ENCODE assay signal across 12 cellular contexts in genomic region chr2:47265751-47266231, GRCh38.
A peak's percentile ranks its signal among the peaks of the same experiment; 100 is the strongest.
DNase-seq lines count a peak whose midpoint lies in the region; ATAC-seq lines count a peak whose summit lies in the region.
"Had no signal": no experiment of that assay in that cellular context is flagged by ENCODE, and none has a peak within 500 bp of the region (broad histone marks: within the 10 kb centered on the region; RNA-seq: fewer than 3 reads in every experiment).

No MANE protein-coding gene starts in this region.

- peak; percentile 72 for DNase-seq in DMS153 (lab: John Stamatoyannopoulos, UW)
- DNase-seq in RPMI7951 (ENCODE audit: low read depth), result peak; percentile 34
- DNase-seq in left lobe of liver (ENCODE audit: low spot score), result no peak
- DNase-seq in CD8-positive, alpha-beta memory T cell, result no peak
- DNase-seq in stimulated activated CD4-positive, alpha-beta T cell treated with anti-CD3 and anti-CD28 coated beads, Interleukin-2, amount 100 ng/mL, for 24 hours, result no peak
- DNase-seq in Ammon's horn (ENCODE audit: low spot score), result no peak
- DNase-seq in GM23248, result no peak
- DNase-seq: activated CD8-positive, alpha-beta memory T cell treated with anti-CD3 and anti-CD28 coated beads for 24 hours; CD4-positive, alpha-beta T cell; left ventricle myocardium superior; small intestine had no signal

- peak overlapping the region in 1 of 8 donors; percentile 9 for H3K27ac Mint-ChIP-seq in CD8-positive, alpha-beta memory T cell
- H3K27ac Mint-ChIP-seq: CD4-positive, alpha-beta T cell had no signal

- peak; percentile 27 for ATAC-seq in left lobe of liver
- ATAC-seq: left ventricle myocardium superior had no signal

- peak overlapping the region; percentile 36 for H3K27ac ChIP-seq in HUES48 (ENCODE audit: low read depth, low read length)
- H3K27ac ChIP-seq in CD8-positive, alpha-beta memory T cell (ENCODE audit: low read depth, low read length), result no peak overlapping the region
- H3K27ac ChIP-seq in GM23248, result no peak overlapping the region

- H3K79me2 ChIP-seq in GM23248 (ENCODE audit: insufficient read depth), result no peaks in the 10 kb centered on the region

- peaks cover 10% of the 10 kb centered on the region for H3F3A ChIP-seq in GM23248 (ENCODE audit: insufficient read depth)

- in situ Hi-C loops in GM23248 (cut with MboI), result no loop called here

- H3K4me3 Mint-ChIP-seq in CD8-positive, alpha-beta memory T cell, result no peak overlapping the region
- H3K4me3 Mint-ChIP-seq: CD4-positive, alpha-beta T cell had no signal

- no peak overlapping the region for H3K4me2 ChIP-seq in GM23248 (ENCODE audit: unreplicated experiment)

- H3K27me3 ChIP-seq in HUES48 (ENCODE audit: control insufficient read depth, insufficient read depth, low read length) (no peaks in the 10 kb centered on the region), GM23248 (replicated peaks; ENCODE audit: insufficient read depth) (no peaks in the 10 kb centered on the region)
- H3K27me3 ChIP-seq in CD8-positive, alpha-beta memory T cell (ENCODE audit: insufficient read depth, low read length, poor library complexity, severe bottlenecking), result no peaks in the 10 kb centered on the region

- POLR2A ChIA-PET in CD8-positive, alpha-beta memory T cell (lab: Charles Lee), result no interaction called here

- no peaks in the 10 kb centered on the region for H3K36me3 Mint-ChIP-seq in CD8-positive, alpha-beta memory T cell

- no peaks in the 10 kb centered on the region for H3K9me3 Mint-ChIP-seq in CD8-positive, alpha-beta memory T cell
- H3K9me3 Mint-ChIP-seq: CD4-positive, alpha-beta T cell had no signal

- 82 to 83% methylated on average over 5 of the region's 5 CpGs for WGBS in GM23248 (ENCODE audit: low coverage in 1 of 2, low lambda C conversion rate in 2 of 2, missing lambda C conversion rate in 2 of 2), 2 experiments

- no peak overlapping the region for H2AFZ ChIP-seq in GM23248

- H3K9me2 ChIP-seq in GM23248 (ENCODE audit: insufficient read depth), result no peaks in the 10 kb centered on the region

- CTCF ChIA-PET in CD8-positive, alpha-beta memory T cell (lab: Charles Lee), result no interaction called here

- no peaks in the 10 kb centered on the region for H3K4me1 Mint-ChIP-seq in CD8-positive, alpha-beta memory T cell

- H3K9me3 ChIP-seq in HUES48 (ENCODE audit: control insufficient read depth, insufficient read depth, low read length), result no peaks in the 10 kb centered on the region
- H3K9me3 ChIP-seq in CD8-positive, alpha-beta memory T cell (ENCODE audit: low read length), result no peaks in the 10 kb centered on the region
- H3K9me3 ChIP-seq in GM23248 (ENCODE audit: low read depth), result no peaks in the 10 kb centered on the region

- H3K36me3 ChIP-seq in HUES48 (ENCODE audit: control insufficient read depth, insufficient read depth, low read length) (no peaks in the 10 kb centered on the region), GM23248 (ENCODE audit: low read depth) (no peaks in the 10 kb centered on the region)
- no peaks in the 10 kb centered on the region for H3K36me3 ChIP-seq in CD8-positive, alpha-beta memory T cell (ENCODE audit: insufficient read depth, low read length)

- H3K4me1 ChIP-seq in HUES48 (ENCODE audit: control insufficient read depth, insufficient read depth, low read length), result peaks cover 28% of the 10 kb centered on the region
- H3K4me1 ChIP-seq in CD8-positive, alpha-beta memory T cell (ENCODE audit: insufficient read depth, low read length), result no peaks in the 10 kb centered on the region
- peaks cover 11% of the 10 kb centered on the region for H3K4me1 ChIP-seq in GM23248 (ENCODE audit: insufficient read depth)

- no peak overlapping the region for H3K4me3 ChIP-seq in HUES48 (ENCODE audit: low read depth, low read length)
- no peak overlapping the region for H3K4me3 ChIP-seq in CD8-positive, alpha-beta memory T cell (ENCODE audit: low read length)
- H3K4me3 ChIP-seq in GM23248, result no peak overlapping the region

- H4K20me1 ChIP-seq in GM23248 (ENCODE audit: insufficient read depth), result no peaks in the 10 kb centered on the region

- H3K27me3 Mint-ChIP-seq in CD8-positive, alpha-beta memory T cell, result no peaks in the 10 kb centered on the region
- H3K27me3 Mint-ChIP-seq: CD4-positive, alpha-beta T cell had no signal

- H3K9ac ChIP-seq in HUES48 (ENCODE audit: low read depth, low read length) (no peak overlapping the region), GM23248 (no peak overlapping the region)

Comparison
In these comparisons a context has a peak if more than half of its experiments do, and no peak if none do; other contexts are left out.
1. DNase-seq: peak in DMS153 (single experiment) and RPMI7951 (single experiment); none in left lobe of liver (single experiment), CD8-positive, alpha-beta memory T cell (0 of 5), stimulated activated CD4-positive, alpha-beta T cell treated with anti-CD3 and anti-CD28 coated beads, Interleukin-2, amount 100 ng/mL, for 24 hours (0 of 2), Ammon's horn (single experiment) and GM23248 (single experiment).